ENCODE assay signal across 27 cellular contexts in the genomic region with DNA sequence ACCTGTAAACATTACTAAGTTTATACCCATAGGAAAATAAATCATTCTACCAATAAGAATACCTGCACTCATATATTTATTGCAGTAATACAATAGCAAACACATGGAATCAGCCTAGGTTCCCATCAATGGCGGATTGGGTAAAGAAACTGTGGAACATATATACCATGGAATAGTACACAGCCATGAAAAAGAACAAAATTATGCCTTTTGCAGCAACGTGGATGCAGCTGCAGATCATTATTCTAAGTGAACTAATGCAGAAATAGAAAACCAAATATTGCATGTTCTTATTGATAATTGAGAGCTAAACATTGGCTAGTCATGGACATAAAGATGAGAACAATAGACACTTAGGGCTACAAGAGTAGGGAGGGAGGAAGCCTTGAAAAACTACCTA.
"Had no signal": no experiment of that assay in that cellular context is flagged by ENCODE, and none has a peak within 500 bp of the region (broad histone marks: within the 10 kb centered on the region; RNA-seq: fewer than 3 reads in every experiment).

No MANE protein-coding gene starts in this region.

- H3K9me3 ChIP-seq: esophagus squamous epithelium, gastrocnemius medialis, left lung, lower lobe of right lung, mucosa of descending colon had no signal

- FAIRE-seq: colon, endometrium, islet of Langerhans, keratinocyte had no signal

- H3K27ac ChIP-seq: coronary artery, dorsolateral prefrontal cortex, epithelial cell of prostate, esophagus squamous epithelium, gastrocnemius medialis, heart right ventricle, left lung, lower lobe of right lung had no signal

- DNase-seq: dermis blood vessel endothelial cell; dorsolateral prefrontal cortex; effector CD4-positive, alpha-beta T cell; effector memory CD4-positive, alpha-beta T cell; erythroblast; esophagus squamous epithelium; foreskin fibroblast; foreskin melanocyte; gastrocnemius medialis; glutamatergic neuron; head of caudate nucleus; heart right ventricle; hippocampal formation; left cardiac atrium; left lung; left ventricle myocardium superior; lower lobe of right lung; mesenchymal stem cell; mucosa of descending colon; naive B cell had no signal

- H3K27me3 ChIP-seq: dorsolateral prefrontal cortex, esophagus squamous epithelium, gastrocnemius medialis, heart right ventricle, left lung had no signal

- H3K4me3 ChIP-seq: coronary artery, dorsolateral prefrontal cortex, esophagus squamous epithelium, gastrocnemius medialis, heart right ventricle, left lung, lower lobe of right lung, mucosa of descending colon had no signal

- ATAC-seq: esophagus mucosa, gastrocnemius medialis, heart right ventricle, left cardiac atrium, left lung, left ventricle myocardium superior, lower lobe of right lung, mucosa of descending colon had no signal

- H3K36me3 ChIP-seq: esophagus squamous epithelium, gastrocnemius medialis, heart right ventricle, left lung, lower lobe of right lung had no signal

- H3K4me1 ChIP-seq: esophagus squamous epithelium, gastrocnemius medialis, heart right ventricle, left lung, lower lobe of right lung had no signal
